ENCODE assay signal across 2 cellular contexts in the genomic region with DNA sequence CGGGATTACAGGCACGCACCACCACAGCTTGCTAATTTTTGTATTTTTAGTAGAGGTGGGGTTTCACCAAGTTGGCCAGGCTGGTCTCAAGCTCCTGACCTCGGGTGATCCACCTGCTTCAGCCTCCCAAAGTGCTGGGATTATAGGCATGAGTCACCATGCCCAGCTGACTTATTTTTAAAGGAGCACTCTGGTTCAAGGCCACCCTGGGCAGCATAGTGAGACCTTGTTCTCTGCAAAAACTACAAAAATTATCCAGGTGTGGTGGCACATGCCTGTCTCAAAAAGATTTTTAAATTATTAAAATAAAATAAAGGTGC. TPM values are rescaled to one million over a fixed set of nuclear protein-coding genes. Genes with fewer than 3 reads are reported as not detected.
"Had no signal": no experiment of that assay in that cellular context is flagged by ENCODE, and none has a peak within 500 bp of the region (broad histone marks: within the 10 kb centered on the region; RNA-seq: fewer than 3 reads in every experiment).

No MANE protein-coding gene starts in this region.

RNA-seq across cellular contexts. Expression of a gene that starts 7.8 kb away (rescaled TPM):
- total RNA-seq: MCF 10A, NCI-H460 had no signal

RNA-seq across cellular contexts. Expression of a gene that starts 35.2 kb away (rescaled TPM):
- total RNA-seq: MCF 10A, NCI-H460 had no signal
